Comparison of ENCODE assay signal across 8 cellular contexts in the genomic region with DNA sequence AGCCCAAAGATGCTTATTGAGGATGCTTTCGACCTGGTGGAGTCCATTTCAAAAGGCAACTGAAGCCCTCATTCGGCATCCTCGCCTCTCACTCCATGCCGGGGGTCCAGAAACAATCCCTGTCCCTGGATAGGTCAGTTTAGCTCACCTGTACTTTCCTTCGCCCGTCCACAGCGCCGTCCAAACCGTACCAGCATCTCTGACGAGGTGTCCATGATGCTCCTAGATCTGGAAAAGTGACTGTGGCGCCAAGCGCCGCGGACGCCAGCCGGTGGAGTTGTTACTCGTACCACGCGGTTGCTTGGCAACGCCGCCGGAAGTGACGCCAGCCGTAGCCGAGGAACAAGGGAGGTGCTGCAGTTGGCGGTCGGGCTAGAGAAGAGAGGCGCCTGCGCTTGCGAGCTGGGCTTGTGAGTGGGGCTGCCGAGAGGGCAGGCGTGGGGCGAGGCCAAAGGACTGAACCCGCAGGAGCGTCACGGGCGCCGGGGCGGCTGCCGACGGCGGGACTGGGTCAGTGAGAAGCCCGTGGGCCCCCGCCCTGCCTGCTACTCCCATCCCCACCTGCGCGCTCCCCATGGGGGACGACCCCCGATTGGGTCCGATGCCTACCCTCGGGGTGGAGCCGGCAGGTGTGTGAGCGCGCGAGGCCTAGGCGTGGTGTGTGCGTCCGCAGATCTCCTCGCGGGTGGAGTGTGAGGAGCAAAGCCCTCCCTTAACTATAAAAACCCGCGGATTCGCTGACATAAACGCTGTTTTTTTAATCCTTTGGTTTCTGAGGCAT. TPM values are rescaled to one million over a fixed set of nuclear protein-coding genes. Genes with fewer than 3 reads are reported as not detected.
DNase-seq lines count a peak whose midpoint lies in the region; ATAC-seq and TF ChIP-seq lines count a peak whose summit lies in the region.

A gene with protein sequence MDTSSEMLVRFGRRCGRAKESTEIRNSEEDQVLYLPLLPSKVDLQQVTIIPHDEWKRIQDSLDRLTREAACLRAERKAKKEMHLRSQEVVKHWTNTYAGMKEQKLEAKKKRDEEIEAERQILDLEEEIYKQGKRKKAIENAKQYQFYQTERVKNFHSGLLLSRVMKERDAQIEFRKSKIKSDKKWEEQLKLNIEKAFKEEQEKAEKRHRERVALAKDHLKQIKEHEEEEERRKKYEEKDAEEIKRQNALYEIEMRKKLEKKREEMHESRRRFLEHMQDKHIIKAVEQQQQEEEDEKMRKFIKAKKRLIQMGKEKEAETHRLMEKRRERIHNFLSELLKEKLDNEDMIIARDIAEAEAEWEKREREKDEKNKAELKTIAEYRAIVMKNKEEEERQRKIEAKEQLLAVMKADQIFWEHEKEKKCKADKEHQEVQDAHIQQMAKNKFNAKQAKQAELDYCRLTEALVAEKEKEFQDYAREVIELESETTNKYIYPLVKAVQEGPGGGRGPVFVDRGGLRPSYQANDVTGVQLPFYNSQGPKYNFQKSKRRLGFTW (minus strand): TSS at position 293 of the 781 bp plus-strand sequence. CDS start 78 bp downstream, at position 215.
A gene with protein sequence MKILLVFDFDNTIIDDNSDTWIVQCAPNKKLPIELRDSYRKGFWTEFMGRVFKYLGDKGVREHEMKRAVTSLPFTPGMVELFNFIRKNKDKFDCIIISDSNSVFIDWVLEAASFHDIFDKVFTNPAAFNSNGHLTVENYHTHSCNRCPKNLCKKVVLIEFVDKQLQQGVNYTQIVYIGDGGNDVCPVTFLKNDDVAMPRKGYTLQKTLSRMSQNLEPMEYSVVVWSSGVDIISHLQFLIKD (plus strand): TSS at position 357 of the 781 bp plus-strand sequence. CDS start 6,503 bp downstream, outside the sequence.

- 0 out of 4 replicates have a peak, but pooled peaks of 1 of the 2 experiments have one; percentile 2 for TF ChIP-seq CTCF in GM23338 (conservative IDR thresholded peaks at IDR 0.05; ENCODE audit: low read depth in 2 of 2)
- TF ChIP-seq CTCF in fibroblast of lung (conservative IDR thresholded peaks at IDR 0.05 in 1 of 2, IDR thresholded peaks at IDR 0.05 in 1 of 2; ENCODE audit: low read depth in 1 of 2, low read length in 2 of 2): no peak

- peak within 1 kb of the TSS; percentile 100 for H2AFZ ChIP-seq in GM23338
- H2AFZ ChIP-seq in fibroblast of lung (ENCODE audit: low read length): peak within 1 kb of the TSS; percentile 90

- peak within 1 kb of the TSS; percentile 98 for H3K9ac ChIP-seq in fibroblast of lung (ENCODE audit: insufficient read depth, low read length)

- H3K4me3 Mint-ChIP-seq in GM23338 (peak within 1 kb of the TSS; percentile 91), naive B cell (peak within 1 kb of the TSS; percentile 82 to 98 (median 94))
- H3K4me3 Mint-ChIP-seq in stimulated activated effector memory CD8-positive, alpha-beta T cell treated with anti-CD3 and anti-CD28 coated beads, Interleukin-12 subunit alpha, Interleukin-12 subunit beta, amount 100 ng/mL, for 72 hours: peak within 1 kb of the TSS; percentile 90

- H3K27me3 Mint-ChIP-seq in GM23338 (ENCODE audit: insufficient read depth, low read depth, poor library complexity) (peaks cover 2% of the 10 kb centered on the region), naive B cell (peaks cover 14 to 25% (median 23%) of the 10 kb centered on the region in 3 donors)

- peak; percentile 98 for ATAC-seq in GM23338
- ATAC-seq in naive B cell (ENCODE audit: low read depth in 2 of 2): peak; percentile 85 to 90
- ATAC-seq in stimulated activated effector memory CD8-positive, alpha-beta T cell treated with anti-CD3 and anti-CD28 coated beads, Interleukin-12 subunit alpha, Interleukin-12 subunit beta, amount 100 ng/mL, for 72 hours: peak; percentile 100

- H4K20me1 ChIP-seq in GM23338 (replicated peaks; ENCODE audit: insufficient read depth) (no peaks in the 10 kb centered on the region), fibroblast of lung (ENCODE audit: control insufficient read depth, extremely low read depth, insufficient read depth, low read length) (no peaks in the 10 kb centered on the region)

- H3K27ac Mint-ChIP-seq in GM23338 (peak within 1 kb of the TSS; percentile 88), naive B cell (peak within 1 kb of the TSS; percentile 98 to 100 (median 100))
- peak within 1 kb of the TSS; percentile 96 for H3K27ac Mint-ChIP-seq in stimulated activated effector memory CD8-positive, alpha-beta T cell treated with anti-CD3 and anti-CD28 coated beads, Interleukin-12 subunit alpha, Interleukin-12 subunit beta, amount 100 ng/mL, for 72 hours

- H3K36me3 Mint-ChIP-seq in GM23338 (ENCODE audit: low read depth): peaks cover 4% of the 10 kb centered on the region; the same call in 2 of the 3 replicates
- peaks cover 0 to 15% of the 10 kb centered on the region in 2 donors for H3K36me3 Mint-ChIP-seq in naive B cell
- H3K36me3 Mint-ChIP-seq in stimulated activated effector memory CD8-positive, alpha-beta T cell treated with anti-CD3 and anti-CD28 coated beads, Interleukin-12 subunit alpha, Interleukin-12 subunit beta, amount 100 ng/mL, for 72 hours: peaks cover 32% of the 10 kb centered on the region

- H3K36me3 ChIP-seq in GM23338 (ENCODE audit: insufficient read depth) (no peaks in the 10 kb centered on the region; the same call in 1 of the 2 replicates), fibroblast of lung (ENCODE audit: control insufficient read depth, insufficient read depth, low read length) (no peaks in the 10 kb centered on the region)

- peak within 1 kb of the TSS; percentile 93 for H3K4me3 ChIP-seq in GM23338
- H3K4me3 ChIP-seq in fibroblast of lung (replicated peaks in 1 of 4; ENCODE audit: control extremely low read depth in 1 of 4, insufficient read depth in 1 of 4, low read depth in 3 of 4, low read length in 4 of 4): peak within 1 kb of the TSS; percentile 84 to 95 (median 90)

- H3K4me1 Mint-ChIP-seq in GM23338 (peaks cover 7% of the 10 kb centered on the region; the same call in 2 of the 3 replicates), naive B cell (peaks cover 6 to 17% (median 16%) of the 10 kb centered on the region in 3 donors)
- H3K4me1 Mint-ChIP-seq in stimulated activated effector memory CD8-positive, alpha-beta T cell treated with anti-CD3 and anti-CD28 coated beads, Interleukin-12 subunit alpha, Interleukin-12 subunit beta, amount 100 ng/mL, for 72 hours: peaks cover 12% of the 10 kb centered on the region

- no peaks in the 10 kb centered on the region for H3K9me2 ChIP-seq in GM23338 (ENCODE audit: insufficient read depth)

- H3K9me3 Mint-ChIP-seq in GM23338: no peaks in the 10 kb centered on the region
- H3K9me3 Mint-ChIP-seq in naive B cell: peaks cover 4 to 25% (median 18%) of the 10 kb centered on the region in 7 donors
- peaks cover 4% of the 10 kb centered on the region for H3K9me3 Mint-ChIP-seq in stimulated activated effector memory CD8-positive, alpha-beta T cell treated with anti-CD3 and anti-CD28 coated beads, Interleukin-12 subunit alpha, Interleukin-12 subunit beta, amount 100 ng/mL, for 72 hours

- H3K27me3 ChIP-seq in GM23338 (ENCODE audit: insufficient read depth) (no peaks in the 10 kb centered on the region), fibroblast of lung (ENCODE audit: control insufficient read depth, insufficient read depth, low read length) (peaks cover 3% of the 10 kb centered on the region)

- H3F3A ChIP-seq in GM23338 (replicated peaks; ENCODE audit: low read depth): 0 out of 2 replicates have a peak, but pooled peaks cover 3% of the 10 kb centered on the region

- H3K4me1 ChIP-seq in GM23338 (ENCODE audit: insufficient read depth): 0 out of 2 replicates have a peak, but pooled peaks cover 3% of the 10 kb centered on the region
- peaks cover 3% of the 10 kb centered on the region for H3K4me1 ChIP-seq in fibroblast of lung (ENCODE audit: control insufficient read depth, extremely low read depth, insufficient read depth, low read length)

- peak; percentile 98 for DNase-seq in Daoy (ENCODE audit: low read depth)
- peak; percentile 97 for DNase-seq in GM23338 (ENCODE audit: low spot score)
- DNase-seq in Kasumi-1 (lab: John Stamatoyannopoulos, UW): peak; percentile 98
- DNase-seq in RKO (ENCODE audit: low spot score): peak; percentile 97
- DNase-seq in activated T-helper 1 cell treated with anti-CD3 and anti-CD28 coated beads, Interleukin-2, amount 50 U/mL, for 16 hours (ENCODE audit: low read depth in 1 of 2, low spot score in 1 of 2): peak; percentile 97 to 99
- peak; percentile 93 to 97 for DNase-seq in fibroblast of lung (ENCODE audit: low read depth in 2 of 2)
- DNase-seq in naive B cell: peak; percentile 99
- peak; percentile 96 to 99 for DNase-seq in stimulated activated effector memory CD8-positive, alpha-beta T cell treated with anti-CD3 and anti-CD28 coated beads, Interleukin-12 subunit alpha, Interleukin-12 subunit beta, amount 100 ng/mL, for 72 hours (ENCODE audit: low spot score in 2 of 2)

- no peaks in the 10 kb centered on the region for H3K9me3 ChIP-seq in fibroblast of lung (ENCODE audit: control insufficient read depth, insufficient read depth, low read depth, low read length)

- H3K4me2 ChIP-seq in GM23338 (peak within 1 kb of the TSS; percentile 80), fibroblast of lung (ENCODE audit: extremely low read depth, insufficient read depth, low read length) (peak within 1 kb of the TSS; percentile 98)

- H3K79me2 ChIP-seq in GM23338 (replicated peaks; ENCODE audit: insufficient read depth) (no peaks in the 10 kb centered on the region), fibroblast of lung (ENCODE audit: control insufficient read depth, insufficient read depth, low read length) (no peaks in the 10 kb centered on the region)

- H3K27ac ChIP-seq in GM23338 (ENCODE audit: low read depth): no peak within 1 kb of the TSS; the same call in 1 of the 2 replicates
- peak within 1 kb of the TSS; percentile 99 for H3K27ac ChIP-seq in fibroblast of lung (ENCODE audit: insufficient read depth, low read length)

TF ChIP-seq in GM23338, 12 proteins besides CTCF, POLR2A, EP300 and RAD21 (continues in another document):
- no peak for TF ChIP-seq JUNB (IDR thresholded peaks at IDR 0.05; ENCODE audit: unreplicated experiment)

RNA-seq across cellular contexts. Expression of the first gene that starts in this region (rescaled TPM):
- total RNA-seq in Daoy (2014; rRNA removed; shearing (Covaris generic)): not detected in 2 replicates
- 0.08 TPM in 1 of 2 replicates, not detected in the other for total RNA-seq in GM23338 (2014; rRNA removed; shearing (Covaris generic))
- polyA plus RNA-seq in GM23338 (2016; fragmentation: Nextera tagmentation; extraction: Ambion mirVana) (2.9 and 3.7 TPM in 2 replicates), fibroblast of lung (not detected in 2 replicates), naive B cell (ENCODE audit: low read depth in 6 of 6) (not detected)
- total RNA-seq in fibroblast of lung: not detected in 2 replicates
- 0.09 TPM in 1 of 2 replicates, not detected in the other for polyA plus RNA-seq in fibroblast of lung (2012)
- not detected in 2 replicates for polyA minus RNA-seq in fibroblast of lung (ENCODE audit: low replicate concordance)

RNA-seq across cellular contexts. Expression of the second gene that starts in this region (rescaled TPM):
- 10.4 and 12.2 TPM in 2 replicates for total RNA-seq in Daoy (2014; rRNA removed; shearing (Covaris generic))
- total RNA-seq in GM23338 (2014; rRNA removed; shearing (Covaris generic)): 8.3 and 12.2 TPM in 2 replicates
- polyA plus RNA-seq in GM23338 (2016; fragmentation: Nextera tagmentation; extraction: Ambion mirVana) (6.6 and 8.7 TPM in 2 replicates), fibroblast of lung (1.4 and 2.8 TPM in 2 replicates), naive B cell (ENCODE audit: low read depth in 6 of 6) (1 to 10 TPM; 5.7 to 8.6 (median 7.0) TPM)
- 3.9 and 5.4 TPM in 2 replicates for total RNA-seq in fibroblast of lung
- polyA plus RNA-seq in fibroblast of lung (2012): 1.8 and 2.8 TPM in 2 replicates
- not detected in 2 replicates for polyA minus RNA-seq in fibroblast of lung (ENCODE audit: low replicate concordance)
